ENCODE assay signal across 13 cellular contexts in the genomic region with DNA sequence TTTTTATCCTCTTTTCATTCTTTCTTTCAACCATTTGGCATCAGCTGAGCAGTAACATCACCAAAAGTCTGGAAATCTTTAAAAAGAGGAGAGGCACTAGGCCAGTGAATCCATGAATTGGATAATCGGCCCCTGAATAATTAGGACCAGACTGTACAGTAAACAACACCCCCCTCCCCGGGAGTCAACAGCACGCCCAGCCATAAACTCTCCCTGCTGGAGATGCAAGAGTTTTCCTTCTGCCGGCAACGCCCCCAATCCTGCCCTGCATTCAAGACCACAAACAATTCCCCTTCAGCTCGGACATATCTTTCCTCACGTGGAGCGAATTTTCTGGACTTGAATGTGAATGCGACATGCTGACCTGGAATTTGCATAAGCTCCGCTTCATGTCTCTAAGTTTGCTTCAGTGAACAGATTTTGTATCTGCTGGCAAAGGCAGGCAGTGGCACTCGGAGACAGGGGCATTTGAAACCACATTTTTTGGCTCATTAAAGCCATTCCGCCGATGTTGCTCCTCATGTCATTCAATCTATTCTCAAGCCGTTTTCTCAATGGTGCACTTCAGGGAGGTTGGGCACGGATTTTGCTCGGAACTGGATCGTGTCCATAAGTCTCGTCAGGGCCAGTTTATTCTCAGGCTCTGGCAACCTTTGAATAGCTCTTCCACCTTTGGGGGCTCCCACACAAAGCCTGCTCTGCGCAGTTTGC. TPM values are rescaled to one million over a fixed set of nuclear protein-coding genes. Genes with fewer than 3 reads are reported as not detected.
DNase-seq lines count a peak whose midpoint lies in the region; ATAC-seq and TF ChIP-seq lines count a peak whose summit lies in the region.
"Had no signal": no experiment of that assay in that cellular context is flagged by ENCODE, and none has a peak within 500 bp of the region (broad histone marks: within the 10 kb centered on the region; RNA-seq: fewer than 3 reads in every experiment).

No MANE protein-coding gene starts in this region.

- H3K9me3 ChIP-seq in heart left ventricle (no peaks in the 10 kb centered on the region), uterus (no peaks in the 10 kb centered on the region)

- peak overlapping the region; percentile 50 for H3K4me3 Mint-ChIP-seq in nephron progenitor cell

- no peaks in the 10 kb centered on the region for H3K36me3 Mint-ChIP-seq in nephron progenitor cell (ENCODE audit: low read depth)

- H3K27ac ChIP-seq in heart left ventricle (peak overlapping the region in 5 of 12 donors; percentile 17 to 40 (median 31)), coronary artery (peak overlapping the region; percentile 59 to 83), uterus (peak overlapping the region; percentile 50 to 55)

- WGBS in heart left ventricle, 4 donors = 62 to 74% (median 72%) methylated on average over 19 of the region's 19 CpGs

- H3K4me1 ChIP-seq in heart left ventricle (peaks cover 0 to 11% (median 0%) of the 10 kb centered on the region in 12 donors), uterus (peaks cover 4 to 5% of the 10 kb centered on the region in 2 donors)

- H3K27me3 ChIP-seq in heart left ventricle (peaks cover 0 to 5% (median 0%) of the 10 kb centered on the region in 9 donors), uterus (no peaks in the 10 kb centered on the region)

- H3K9me3 Mint-ChIP-seq in nephron progenitor cell = peaks cover 3% of the 10 kb centered on the region

- intact Hi-C loops in heart left ventricle (cut with DNase I) = no loop called here
- intact Hi-C loops in Right ventricle myocardium inferior (cut with DNase I) = no loop called here
- intact Hi-C loops in uterus (cut with DNase I; ENCODE audit: low total_unique reads) = no loop called here

- H3K36me3 ChIP-seq in heart left ventricle (no peaks in the 10 kb centered on the region), uterus (no peaks in the 10 kb centered on the region)

- H3K27me3 Mint-ChIP-seq in nephron progenitor cell (ENCODE audit: low read depth, poor library complexity) = peaks cover 4% of the 10 kb centered on the region

- no peak for DNase-seq in heart left ventricle
- DNase-seq in Right ventricle myocardium inferior (ENCODE audit: missing footprints) = no peak
- DNase-seq in coronary artery (ENCODE audit: low spot score) = no peak
- peak; percentile 40 for DNase-seq in nephron progenitor cell
- DNase-seq in uterus = no peak
- no peak for DNase-seq in activated CD8-positive, alpha-beta memory T cell treated with anti-CD3 and anti-CD28 coated beads, Interleukin-2, amount 50 U/mL, for 4 hours
- DNase-seq: activated gamma-delta T cell treated with Interleukin-2 at 50 U/mL for 16 hours, GDM1, MM.1S had no signal

- TF ChIP-seq POLR2A in heart left ventricle (IDR thresholded peaks at IDR 0.05) (no peak), uterus (IDR thresholded peaks at IDR 0.05) (no peak)

- no peak for ATAC-seq in heart left ventricle
- ATAC-seq in Right ventricle myocardium inferior = no peak
- ATAC-seq in GM21381 (IDR thresholded peaks at IDR 0.05; ENCODE audit: unreplicated experiment) = no peak
- no peak for ATAC-seq in GM21528 (IDR thresholded peaks at IDR 0.05; ENCODE audit: low FRiP score, unreplicated experiment)
- ATAC-seq: HCT116, Panc1 had no signal

- H3K27ac Mint-ChIP-seq in nephron progenitor cell = peak overlapping the region; percentile 88

- H3K4me3 ChIP-seq in heart left ventricle (peak overlapping the region in 8 of 12 donors; percentile 4 to 47 (median 24)), coronary artery (peak overlapping the region; percentile 64), uterus (peak overlapping the region; percentile 15)

- H3K4me1 Mint-ChIP-seq in nephron progenitor cell = peaks cover 55% of the 10 kb centered on the region

- no peak for TF ChIP-seq CTCF in heart left ventricle (IDR thresholded peaks at IDR 0.05)
- TF ChIP-seq CTCF in coronary artery (IDR thresholded peaks at IDR 0.05) = no peak
- TF ChIP-seq CTCF in nephron progenitor cell (IDR thresholded peaks at IDR 0.05) = no peak
- TF ChIP-seq CTCF in uterus (IDR thresholded peaks at IDR 0.05) = no peak

RNA-seq across cellular contexts. Expression of gene GMPR, which starts 38.0 kb away (rescaled TPM):
- total RNA-seq in heart left ventricle = 100 to 1,000 TPM in 5 of 9 donors, 10 to 100 TPM in 4; 67.8 to 160 (median 115) TPM
- 100 to 1,000 TPM; 140 to 294 TPM for polyA plus RNA-seq in heart left ventricle
- 125 TPM for total RNA-seq in Right ventricle myocardium inferior
- total RNA-seq in uterus = 10 to 100 TPM in 2 of 4 donors, 1 to 10 TPM in 2; 1.5 to 18.2 (median 10.6) TPM
